Comparison of ENCODE assay signal across 1 cellular context in genomic region chr1:202644219-202645096, GRCh38.
TF ChIP-seq lines count a peak whose summit lies in the region.

No MANE protein-coding gene starts in this region.

TF ChIP-seq in GM12878, 131 proteins besides CTCF, POLR2A, EP300 and RAD21 (continued from another document):
- TF ChIP-seq PBX3 (IDR thresholded peaks at IDR 0.05; ENCODE audit: insufficient replicate concordance, low read depth, low read length), result no peak
